Comparison of ENCODE assay signal across 8 cellular contexts in the genomic region with DNA sequence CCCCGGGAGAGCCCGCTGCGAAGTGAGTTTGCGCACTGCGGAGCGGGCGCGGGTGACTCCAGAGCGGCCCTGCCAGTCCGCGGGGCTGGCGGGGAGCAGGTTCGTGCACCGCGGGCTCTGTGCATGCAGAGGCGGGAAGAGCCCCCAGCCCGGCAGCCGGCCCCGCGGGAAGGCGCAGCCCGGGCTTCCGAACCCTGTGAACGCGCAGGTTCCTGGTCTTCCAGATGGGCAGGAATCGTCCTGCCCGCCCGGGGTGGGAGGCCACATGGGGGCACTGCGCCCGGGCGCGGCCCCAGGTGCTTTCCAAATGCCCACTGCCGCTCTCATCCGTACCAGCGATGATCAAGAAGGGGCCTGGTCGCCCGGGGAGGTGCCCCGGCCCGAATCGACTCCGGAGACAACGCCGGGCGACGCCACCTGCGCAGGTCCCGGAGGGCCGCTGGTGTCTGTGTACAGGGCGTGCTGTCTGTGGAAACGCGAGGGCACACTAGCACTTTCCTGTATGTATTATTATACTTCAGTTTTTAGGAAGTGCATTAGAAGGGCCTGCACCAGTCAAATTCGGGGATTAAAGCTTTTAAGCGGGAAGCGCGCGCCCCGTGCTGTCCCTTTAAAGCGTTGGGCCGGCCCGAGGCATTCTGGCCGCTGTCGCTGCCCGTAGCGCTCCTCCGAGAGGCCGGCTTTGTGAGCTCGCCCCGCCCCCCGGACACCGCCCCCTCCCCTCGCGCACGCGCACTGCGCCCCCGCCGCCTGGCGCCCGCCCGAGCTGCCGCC. TPM values are rescaled to one million over a fixed set of nuclear protein-coding genes. Genes with fewer than 3 reads are reported as not detected.
DNase-seq lines count a peak whose midpoint lies in the region; ATAC-seq and TF ChIP-seq lines count a peak whose summit lies in the region.

A gene (plus strand): TSS at position 740 of the 774 bp plus-strand sequence. CDS start 3,796 bp downstream, outside the sequence.

- H3K27ac ChIP-seq in ascending aorta (peak within 1 kb of the TSS; percentile 76 to 82), right cardiac atrium (ENCODE audit: low read length) (peak within 1 kb of the TSS; percentile 52), urinary bladder (ENCODE audit: low read depth) (peak within 1 kb of the TSS; percentile 89)

- H3K4me3 ChIP-seq in ascending aorta (peak within 1 kb of the TSS; percentile 90 to 96), right cardiac atrium (ENCODE audit: low read length) (peak within 1 kb of the TSS; percentile 81), urinary bladder (ENCODE audit: low read depth, low read length) (peak within 1 kb of the TSS; percentile 95)

- TF ChIP-seq CTCF in GM12872 (IDR thresholded peaks at IDR 0.05; ENCODE audit: insufficient read depth, low read depth, low read length) (peak; percentile 29; the same call in 2 of the 3 replicates), ascending aorta (IDR thresholded peaks at IDR 0.05) (peak in 1 of 3 experiments; percentile 12)

- WGBS in right cardiac atrium: under 1% methylated on average over 81 of the region's 81 CpGs
- WGBS in urinary bladder: under 1% methylated on average over 81 of the region's 81 CpGs

- H3K4me1 ChIP-seq in ascending aorta: peaks cover 11 to 39% of the 10 kb centered on the region in 2 donors
- peaks cover 7% of the 10 kb centered on the region for H3K4me1 ChIP-seq in right cardiac atrium (ENCODE audit: control insufficient read depth, insufficient read depth, low read length)
- peaks cover 4% of the 10 kb centered on the region for H3K4me1 ChIP-seq in urinary bladder (ENCODE audit: insufficient read depth)

- peak; percentile 43 for DNase-seq in NCI-H1694 treated with DMSO at 0.1 percent for 48 hours (lab: John Stamatoyannopoulos, UW)
- peak; percentile 84 for DNase-seq in T-helper 22 cell (ENCODE audit: low read depth)
- peak; percentile 57 to 93 for DNase-seq in ascending aorta (ENCODE audit: low spot score in 2 of 2)
- peak; percentile 94 to 98 (median 97) for DNase-seq in right cardiac atrium
- DNase-seq in pulmonary artery endothelial cell (ENCODE audit: low read depth, low spot score): peak; percentile 63

- H3K9me3 ChIP-seq in ascending aorta (no peaks in the 10 kb centered on the region), right cardiac atrium (ENCODE audit: control insufficient read depth, low read length) (no peaks in the 10 kb centered on the region)

- ATAC-seq in HG02763 (IDR thresholded peaks at IDR 0.05; ENCODE audit: unreplicated experiment): peak; percentile 50
- ATAC-seq in right cardiac atrium: peak; percentile 86

- H3K36me3 ChIP-seq in ascending aorta (peaks cover 5 to 7% of the 10 kb centered on the region in 2 donors), urinary bladder (ENCODE audit: insufficient read depth) (no peaks in the 10 kb centered on the region)

- H3K27me3 ChIP-seq in ascending aorta (no peaks in the 10 kb centered on the region), right cardiac atrium (ENCODE audit: control insufficient read depth, insufficient read depth) (no peaks in the 10 kb centered on the region)

- intact Hi-C loops in ascending aorta (cut with DNase I): loop anchor here (1.0 to 10.0 kb wide), 3 partner anchors 28 to 509 kb away; a partner anchor contains a TSS
- intact Hi-C loops in right cardiac atrium (cut with DNase I): no loop called here

RNA-seq across cellular contexts. Expression of the gene that starts here (rescaled TPM):
- total RNA-seq in ascending aorta: 13.9 TPM
- total RNA-seq in right cardiac atrium: 10 to 100 TPM; 15.4 to 18.3 (median 17.7) TPM
- polyA plus RNA-seq in right cardiac atrium: 13.3 TPM
- total RNA-seq in pulmonary artery endothelial cell: 29.3 and 34.1 TPM in 2 replicates
- total RNA-seq in urinary bladder: 12.3 TPM
- polyA plus RNA-seq in urinary bladder: 25.8 TPM

Comparison
In these comparisons a context has a peak if more than half of its experiments do, and no peak if none do; other contexts are left out.
1. Peak in every context shown above with its lines: DNase-seq, ATAC-seq, H3K4me3 ChIP-seq and H3K27ac ChIP-seq.
2. DNase-seq: peak in every context shown above with its lines; median percentile 97 in right cardiac atrium; 84 in T-helper 22 cell; 75 in ascending aorta; 63 in pulmonary artery endothelial cell; 43 in NCI-H1694 treated with DMSO at 0.1 percent for 48 hours.